Comparison of ENCODE assay signal across 1 cellular context in genomic region chr1:33157131-33157530, GRCh38.
TF ChIP-seq lines count a peak whose summit lies in the region.

No MANE protein-coding gene starts in this region.

TF ChIP-seq in SK-N-SH, 30 proteins besides CTCF, POLR2A, EP300 and RAD21 (continued from another document):
- TF ChIP-seq MEF2A (IDR thresholded peaks at IDR 0.05; ENCODE audit: borderline replicate concordance, low read depth) (no peak), RXRA (IDR thresholded peaks at IDR 0.05; ENCODE audit: borderline replicate concordance, low read depth) (no peak), RCOR1 (IDR thresholded peaks at IDR 0.05; ENCODE audit: low read length) (no peak), RFX5 (IDR thresholded peaks at IDR 0.05; ENCODE audit: low read length) (no peak), SMC3 (IDR thresholded peaks at IDR 0.05; ENCODE audit: low read depth, low read length) (no peak), GATA2 (CRISPR knock-in tag; IDR thresholded peaks at IDR 0.05) (no peak), EZH2phosphoT487 (IDR thresholded peaks at IDR 0.05; ENCODE audit: borderline replicate concordance, low read depth) (no peak), TEAD4 (IDR thresholded peaks at IDR 0.05; ENCODE audit: borderline replicate concordance, insufficient read depth) (no peak), ELF1 (IDR thresholded peaks at IDR 0.05) (no peak)
TF ChIP-seq in SK-N-SH: peak in this region for 0.
